In genomic region chr11:59551651-59552521, GRCh38 we compare ENCODE assay signal across 9 cellular contexts. TPM values are rescaled to one million over a fixed set of nuclear protein-coding genes. Genes with fewer than 3 reads are reported as not detected.
DNase-seq lines count a peak whose midpoint lies in the region; ATAC-seq and TF ChIP-seq lines count a peak whose summit lies in the region.
"Had no signal": no experiment of that assay in that cellular context is flagged by ENCODE, and none has a peak within 500 bp of the region (broad histone marks: within the 10 kb centered on the region; RNA-seq: fewer than 3 reads in every experiment).

No MANE protein-coding gene starts in this region.

- no peaks in the 10 kb centered on the region for H3K9me3 ChIP-seq in CD4-positive, alpha-beta T cell (ENCODE audit: control insufficient read depth, low read length)
- H3K9me3 ChIP-seq in HUES6 (ENCODE audit: control insufficient read depth, insufficient read depth, low read depth, low read length) (no peaks in the 10 kb centered on the region), T-helper 17 cell (ENCODE audit: control insufficient read depth, low read length, poor library complexity, severe bottlenecking) (no peaks in the 10 kb centered on the region)

- H3K27me3 ChIP-seq in CD4-positive, alpha-beta T cell (ENCODE audit: control insufficient read depth, insufficient read depth, low read length) = no peaks in the 10 kb centered on the region
- no peaks in the 10 kb centered on the region for H3K27me3 ChIP-seq in HUES6 (ENCODE audit: control insufficient read depth, insufficient read depth, low read length)

- TF ChIP-seq CTCF in CD4-positive, alpha-beta T cell (IDR thresholded peaks at IDR 0.05) = no peak
- TF ChIP-seq CTCF in epithelial cell of esophagus (IDR thresholded peaks at IDR 0.05; ENCODE audit: insufficient read depth, low read depth, low read length, missing control alignments) = no peak

- H3K9me3 Mint-ChIP-seq in CD4-positive, alpha-beta T cell = peaks cover 4% of the 10 kb centered on the region
- H3K9me3 Mint-ChIP-seq in naive B cell = peaks cover 0 to 9% (median 0%) of the 10 kb centered on the region in 7 donors

- H3K4me3 ChIP-seq in HUES6 (ENCODE audit: low read depth, low read length) (peak overlapping the region; percentile 68), epithelial cell of esophagus (ENCODE audit: low read length) (peak overlapping the region; percentile 78)

- POLR2A ChIA-PET in CD4-positive, alpha-beta T cell (lab: Charles Lee) = interaction anchor here (0.6 to 4.4 kb wide), 5 partner anchors 8 to 64 kb away, joined by 3 to 50 read pairs (median 10); partner anchors contain the start of gene OSBP

- peaks cover 15% of the 10 kb centered on the region; the same call in 1 of the 2 replicates for H3K4me1 ChIP-seq in HUES6 (ENCODE audit: control insufficient read depth, insufficient read depth, low read length)

- H3K4me3 Mint-ChIP-seq in CD4-positive, alpha-beta T cell = peak overlapping the region; percentile 94
- H3K4me3 Mint-ChIP-seq in T-helper 17 cell = peak overlapping the region; percentile 83
- peak overlapping the region; percentile 90 to 96 (median 92) for H3K4me3 Mint-ChIP-seq in naive B cell

- intact Hi-C loops in CD4-positive, alpha-beta T cell (cut with DNase I, micrococcal nuclease) = loop anchor here in 1 of 2 experiments (5.0 to 10.0 kb wide), 2 partner anchors 60 to 377 kb away; partner anchors contain the start of gene DTX4

- no peaks in the 10 kb centered on the region for H3K36me3 ChIP-seq in HUES6 (ENCODE audit: control insufficient read depth, insufficient read depth, low read length)

- no peak for ATAC-seq in CD4-positive, alpha-beta T cell (ENCODE audit: poor library complexity)
- ATAC-seq in T-helper 17 cell (no peak), naive B cell (ENCODE audit: low read depth in 2 of 2) (no peak)

- H3K36me3 Mint-ChIP-seq in CD4-positive, alpha-beta T cell (ENCODE audit: low read depth) = peaks cover 26% of the 10 kb centered on the region
- H3K36me3 Mint-ChIP-seq in T-helper 17 cell (ENCODE audit: low read depth) (no peaks in the 10 kb centered on the region), naive B cell (no peaks in the 10 kb centered on the region)

- H3K27me3 Mint-ChIP-seq in CD4-positive, alpha-beta T cell = peaks cover 16% of the 10 kb centered on the region
- no peaks in the 10 kb centered on the region for H3K27me3 Mint-ChIP-seq in T-helper 17 cell
- peaks cover 0 to 19% (median 0%) of the 10 kb centered on the region in 3 donors for H3K27me3 Mint-ChIP-seq in naive B cell

- peak overlapping the region; percentile 99 for H3K27ac Mint-ChIP-seq in CD4-positive, alpha-beta T cell
- H3K27ac Mint-ChIP-seq in T-helper 17 cell (peak overlapping the region; percentile 94), naive B cell (peak overlapping the region in 4 of 6 donors; percentile 25 to 100 (median 94))

- peaks cover 46% of the 10 kb centered on the region for H3K4me1 Mint-ChIP-seq in CD4-positive, alpha-beta T cell (ENCODE audit: low read depth)
- H3K4me1 Mint-ChIP-seq in T-helper 17 cell = peaks cover 26% of the 10 kb centered on the region
- H3K4me1 Mint-ChIP-seq in naive B cell = peaks cover 23 to 50% (median 26%) of the 10 kb centered on the region in 3 donors

- H3K9ac ChIP-seq in HUES6 (ENCODE audit: low read length) = peak overlapping the region; percentile 57

- no peak overlapping the region for H3K27ac ChIP-seq in CD4-positive, alpha-beta T cell (ENCODE audit: low read depth, low read length)
- H3K27ac ChIP-seq in HUES6 (ENCODE audit: low read depth, low read length) = no peak overlapping the region; the same call in 1 of the 2 replicates

- DNase-seq in CD4-positive, alpha-beta T cell = no peak
- no peak for DNase-seq in T-helper 17 cell
- DNase-seq in epithelial cell of esophagus (ENCODE audit: low read depth) = peak; percentile 76
- DNase-seq in naive B cell = no peak
- no peak for DNase-seq in T-helper 9 cell
- no peak for DNase-seq in iPS-NIHi11 (ENCODE audit: low spot score)
- no peak for DNase-seq in middle frontal gyrus (ENCODE audit: extremely low spot score, low spot score)

- CTCF ChIA-PET in CD4-positive, alpha-beta T cell (lab: Charles Lee) = interaction anchor here (0.7 to 3.6 kb wide), 2 partner anchors 8 to 12 kb away, joined by 3 to 19 read pairs; no protein-coding TSS in a partner anchor

RNA-seq across cellular contexts. Expression of gene OR4D9, which starts 40.5 kb away (rescaled TPM):
- not detected for total RNA-seq in CD4-positive, alpha-beta T cell
- total RNA-seq in T-helper 17 cell = not detected
- not detected for polyA plus RNA-seq in naive B cell (ENCODE audit: low read depth in 6 of 6)
- total RNA-seq: T-helper 1 cell treated with Interleukin-12 subunit alpha and Interleukin-12 subunit beta and Interleukin-4 antibody, amounts not matched to agents 30 ng/mL and 1 ng/mL, for 36 hours had no signal

RNA-seq across cellular contexts. Expression of gene OR4D11, which starts 48.5 kb away (rescaled TPM):
- not detected for total RNA-seq in CD4-positive, alpha-beta T cell
- total RNA-seq in T-helper 17 cell = not detected
- polyA plus RNA-seq in naive B cell (ENCODE audit: low read depth in 6 of 6) = not detected
- total RNA-seq: T-helper 1 cell treated with Interleukin-12 subunit alpha and Interleukin-12 subunit beta and Interleukin-4 antibody, amounts not matched to agents 30 ng/mL and 1 ng/mL, for 36 hours had no signal
